In genomic region chr11:31958086-31958735, GRCh38 we compare ENCODE assay signal across 8 cellular contexts.
A peak's percentile ranks its signal among the peaks of the same experiment; 100 is the strongest.
DNase-seq lines count a peak whose midpoint lies in the region; ATAC-seq and TF ChIP-seq lines count a peak whose summit lies in the region.

No MANE protein-coding gene starts in this region.

- H3K4me3 ChIP-seq in astrocyte of the cerebellum (ENCODE audit: low read depth, low read length): no peak overlapping the region

- DNase-seq in COLO668 (lab: John Stamatoyannopoulos, UW; ENCODE audit: unreplicated experiment) (peak; percentile 47), SKM-1 treated with dmso at 0.1 percent for 144 hours (lab: John Stamatoyannopoulos, UW; ENCODE audit: unreplicated experiment) (peak; percentile 45), astrocyte of the cerebellum (ENCODE audit: low read depth) (no peak), hippocampal formation (lab: John Stamatoyannopoulos, UW) (peak; percentile 35 to 37), amniotic stem cell (lab: John Stamatoyannopoulos, UW) (no peak)
- DNase-seq in stimulated activated CD4-positive, alpha-beta T cell treated with anti-CD3 and anti-CD28 coated beads, Interleukin-12 subunit alpha, Interleukin-12 subunit beta, amount 100 ng/mL, for 4 hours: peak; percentile 57

- peak; percentile 93 for TF ChIP-seq CTCF in astrocyte of the cerebellum (IDR thresholded peaks at IDR 0.05; ENCODE audit: low read depth, low read length, missing control alignments)

- ATAC-seq in GM19372 (IDR thresholded peaks at IDR 0.05; ENCODE audit: low read depth, unreplicated experiment) (peak; percentile 86), HG03432 (IDR thresholded peaks at IDR 0.05; ENCODE audit: unreplicated experiment) (peak; percentile 90)

- in situ Hi-C loops in astrocyte of the cerebellum (cut with HindIII; ENCODE audit: low sequenced_read_pairs): no loop called here

Comparison
In these comparisons a context has a peak if more than half of its experiments do, and no peak if none do; other contexts are left out.
1. DNase-seq: peak in COLO668 (single experiment), SKM-1 treated with dmso at 0.1 percent for 144 hours (single experiment), hippocampal formation (2 of 2) and stimulated activated CD4-positive, alpha-beta T cell treated with anti-CD3 and anti-CD28 coated beads, Interleukin-12 subunit alpha, Interleukin-12 subunit beta, amount 100 ng/mL, for 4 hours (single experiment); none in astrocyte of the cerebellum (single experiment) and amniotic stem cell (single experiment).